Comparison of ENCODE assay signal across 13 cellular contexts in the genomic region with DNA sequence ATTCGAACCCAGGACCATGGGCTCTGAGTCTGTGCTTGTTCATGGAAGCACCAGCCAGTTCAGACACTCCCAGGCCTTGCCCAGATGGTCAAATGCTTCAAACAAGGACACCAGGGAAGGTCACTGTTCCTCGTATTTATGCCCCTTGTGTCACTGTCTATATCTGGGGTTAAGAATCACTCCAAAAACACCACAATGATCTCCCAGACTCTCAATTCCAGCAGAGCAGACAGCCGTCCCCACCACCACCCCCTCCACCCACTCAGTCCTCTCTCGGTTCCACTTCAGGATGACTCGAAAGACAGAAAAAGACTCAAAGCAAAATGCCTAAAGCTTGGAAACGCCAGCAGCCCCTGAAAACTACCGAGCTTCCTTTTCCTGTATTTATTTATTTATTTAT.
"Had no signal": no experiment of that assay in that cellular context is flagged by ENCODE, and none has a peak within 500 bp of the region (broad histone marks: within the 10 kb centered on the region; RNA-seq: fewer than 3 reads in every experiment).

No MANE protein-coding gene starts in this region.

- H3K4me3 ChIP-seq: dorsolateral prefrontal cortex, skin epidermis, tibial artery, vagina had no signal

- DNase-seq: activated B cell treated with CpG ODN at 0.5 μM for 24 hours; activated CD4-positive, alpha-beta T cell treated with anti-CD3 and anti-CD28 coated beads, Interleukin-2, amount 50 U/mL, for 1 hour; activated effector memory CD4-positive, alpha-beta T cell treated with anti-CD3 and anti-CD28 coated beads, Interleukin-2, amount 50 U/mL, for 16 hours; activated naive CD8-positive, alpha-beta T cell treated with anti-CD3 and anti-CD28 coated beads for 36 hours; activated T-cell treated with anti-CD3 and anti-CD28 coated beads, Interleukin-2, amount 50 U/mL, for 24 hours; cerebellar nuclear complex; dorsolateral prefrontal cortex; immature natural killer cell; nephron progenitor cell; stimulated activated CD4-positive, alpha-beta T cell treated with anti-CD3 and anti-CD28 coated beads, Interleukin-4, amount 100 ng/mL, for 4 hours; tibial artery had no signal

- H3K36me3 ChIP-seq: tibial artery, vagina had no signal

- H3K9me3 ChIP-seq: tibial artery, vagina had no signal

- H3K27ac ChIP-seq: skin epidermis, tibial artery, vagina had no signal

- H3K27me3 ChIP-seq: dorsolateral prefrontal cortex, tibial artery, vagina had no signal
